ENCODE assay signal across 10 cellular contexts in genomic region chr3:161273589-161274218, GRCh38. TPM values are rescaled to one million over a fixed set of nuclear protein-coding genes. Genes with fewer than 3 reads are reported as not detected.
DNase-seq lines count a peak whose midpoint lies in the region; ATAC-seq and TF ChIP-seq lines count a peak whose summit lies in the region.
"Had no signal": no experiment of that assay in that cellular context is flagged by ENCODE, and none has a peak within 500 bp of the region (broad histone marks: within the 10 kb centered on the region; RNA-seq: fewer than 3 reads in every experiment).

No MANE protein-coding gene starts in this region.

- no peaks in the 10 kb centered on the region for H3K27me3 ChIP-seq in upper lobe of left lung

- CTCF ChIA-PET in activated naive CD4-positive, alpha-beta T cell treated with anti-CD3 and anti-CD28 coated beads, Interleukin-2, amount 10 ng/mL, durations not matched to agents 7 days and 5 days (lab: Charles Lee) = interaction anchor here (0.7 to 3.5 kb wide), 15 partner anchors 10 to 350 kb away, joined by 3 to 36 read pairs (median 5); partner anchors contain the start of gene NMD3

- H3K36me3 Mint-ChIP-seq in natural killer cell = peaks cover 25% of the 10 kb centered on the region
- H3K36me3 Mint-ChIP-seq in natural killer cell treated with Interleukin-12 subunit alpha and Interleukin-12 subunit beta and Interleukin-15 and Interleukin-18, amount 100 ng/mL, for 72 hours = peaks cover 23% of the 10 kb centered on the region
- H3K36me3 Mint-ChIP-seq in activated naive CD4-positive, alpha-beta T cell treated with anti-CD3 and anti-CD28 coated beads, Interleukin-2, amount 10 ng/mL, durations not matched to agents 7 days and 5 days = peaks cover 6% of the 10 kb centered on the region

- H3K27ac Mint-ChIP-seq in natural killer cell = no peak overlapping the region
- no peak overlapping the region for H3K27ac Mint-ChIP-seq in natural killer cell treated with Interleukin-12 subunit alpha and Interleukin-12 subunit beta and Interleukin-15 and Interleukin-18, amount 100 ng/mL, for 72 hours
- no peak overlapping the region for H3K27ac Mint-ChIP-seq in activated naive CD4-positive, alpha-beta T cell treated with anti-CD3 and anti-CD28 coated beads, Interleukin-2, amount 10 ng/mL, durations not matched to agents 7 days and 5 days
- H3K27ac Mint-ChIP-seq: dendritic cell treated with granulocyte-macrophage colony-stimulating factor and Interleukin-4, amounts not matched to agents 40 ng/mL and 50 ng/mL, for 4 days had no signal

- TF ChIP-seq CTCF in natural killer cell (IDR thresholded peaks at IDR 0.05) (peak; percentile 82), upper lobe of left lung (IDR thresholded peaks at IDR 0.05) (peak; percentile 26 to 62 (median 50))

- no peak overlapping the region for H3K27ac ChIP-seq in upper lobe of left lung

- H3K27me3 Mint-ChIP-seq in natural killer cell (ENCODE audit: low read depth in 2 of 2) = no peaks in the 10 kb centered on the region
- no peaks in the 10 kb centered on the region for H3K27me3 Mint-ChIP-seq in natural killer cell treated with Interleukin-12 subunit alpha and Interleukin-12 subunit beta and Interleukin-15 and Interleukin-18, amount 100 ng/mL, for 72 hours
- H3K27me3 Mint-ChIP-seq in activated naive CD4-positive, alpha-beta T cell treated with anti-CD3 and anti-CD28 coated beads, Interleukin-2, amount 10 ng/mL, durations not matched to agents 7 days and 5 days = no peaks in the 10 kb centered on the region
- H3K27me3 Mint-ChIP-seq: dendritic cell treated with granulocyte-macrophage colony-stimulating factor and Interleukin-4, amounts not matched to agents 40 ng/mL and 50 ng/mL, for 4 days had no signal

- H3K4me1 ChIP-seq in upper lobe of left lung = no peaks in the 10 kb centered on the region
- H3K4me1 ChIP-seq: HAP-1 had no signal

- TF ChIP-seq EP300 in upper lobe of left lung (IDR thresholded peaks at IDR 0.05) = no peak

- no peak for TF ChIP-seq POLR2A in upper lobe of left lung (IDR thresholded peaks at IDR 0.05)

- H3K36me3 ChIP-seq in upper lobe of left lung = no peaks in the 10 kb centered on the region
- H3K36me3 ChIP-seq: HAP-1 had no signal

- peaks cover 0 to 2% of the 10 kb centered on the region in 2 donors for H3K9me3 Mint-ChIP-seq in natural killer cell
- H3K9me3 Mint-ChIP-seq in natural killer cell treated with Interleukin-12 subunit alpha and Interleukin-12 subunit beta and Interleukin-15 and Interleukin-18, amount 100 ng/mL, for 72 hours = peaks cover 1% of the 10 kb centered on the region
- peaks cover 14% of the 10 kb centered on the region for H3K9me3 Mint-ChIP-seq in activated naive CD4-positive, alpha-beta T cell treated with anti-CD3 and anti-CD28 coated beads, Interleukin-2, amount 10 ng/mL, durations not matched to agents 7 days and 5 days

- no peak for ATAC-seq in natural killer cell
- no peak for ATAC-seq in natural killer cell treated with Interleukin-12 subunit alpha and Interleukin-12 subunit beta and Interleukin-15 and Interleukin-18, amount 100 ng/mL, for 72 hours
- ATAC-seq in upper lobe of left lung (ENCODE audit: low FRiP score in 2 of 2) = no peak
- no peak for ATAC-seq in GM19397 (IDR thresholded peaks at IDR 0.05; ENCODE audit: unreplicated experiment)
- ATAC-seq in HG02798 (IDR thresholded peaks at IDR 0.05; ENCODE audit: poor library complexity, unreplicated experiment) = no peak

- H3K4me1 Mint-ChIP-seq in natural killer cell = no peaks in the 10 kb centered on the region
- no peaks in the 10 kb centered on the region for H3K4me1 Mint-ChIP-seq in natural killer cell treated with Interleukin-12 subunit alpha and Interleukin-12 subunit beta and Interleukin-15 and Interleukin-18, amount 100 ng/mL, for 72 hours (ENCODE audit: low read depth in 2 of 2)
- no peaks in the 10 kb centered on the region for H3K4me1 Mint-ChIP-seq in activated naive CD4-positive, alpha-beta T cell treated with anti-CD3 and anti-CD28 coated beads, Interleukin-2, amount 10 ng/mL, durations not matched to agents 7 days and 5 days

- no peak overlapping the region for H3K4me3 Mint-ChIP-seq in natural killer cell
- H3K4me3 Mint-ChIP-seq in natural killer cell treated with Interleukin-12 subunit alpha and Interleukin-12 subunit beta and Interleukin-15 and Interleukin-18, amount 100 ng/mL, for 72 hours = no peak overlapping the region
- H3K4me3 Mint-ChIP-seq in activated naive CD4-positive, alpha-beta T cell treated with anti-CD3 and anti-CD28 coated beads, Interleukin-2, amount 10 ng/mL, durations not matched to agents 7 days and 5 days = no peak overlapping the region
- H3K4me3 Mint-ChIP-seq: dendritic cell treated with granulocyte-macrophage colony-stimulating factor and Interleukin-4, amounts not matched to agents 40 ng/mL and 50 ng/mL, for 4 days had no signal

- WGBS in upper lobe of left lung, 2 donors = 49 to 57% methylated on average over 3 of the region's 3 CpGs

- intact Hi-C loops in natural killer cell (cut with micrococcal nuclease) = loop anchor here (1.0 to 5.0 kb wide), 3 partner anchors 136 to 586 kb away; no protein-coding TSS in a partner anchor

- peaks cover 0 to 6% (median 0%) of the 10 kb centered on the region in 4 donors for H3K9me3 ChIP-seq in upper lobe of left lung
- H3K9me3 ChIP-seq: HAP-1 had no signal

- DNase-seq in natural killer cell = no peak
- no peak for DNase-seq in natural killer cell treated with Interleukin-12 subunit alpha and Interleukin-12 subunit beta and Interleukin-15 and Interleukin-18, amount 100 ng/mL, for 72 hours (ENCODE audit: low spot score)
- peak; percentile 5 for DNase-seq in NCI-H2029 treated with DMSO at 0.1 percent for 48 hours (lab: John Stamatoyannopoulos, UW)
- peak; percentile 44 for DNase-seq in activated naive CD4-positive, alpha-beta T cell treated with anti-CD3 and anti-CD28 coated beads, Interleukin-2, amount 10 ng/mL, durations not matched to agents 7 days and 5 days
- DNase-seq in inferior parietal cortex (ENCODE audit: extremely low spot score) = peak; percentile 78
- no peak for DNase-seq in upper lobe of left lung

- H3K4me3 ChIP-seq in upper lobe of left lung = no peak overlapping the region
- H3K4me3 ChIP-seq: HAP-1 had no signal

RNA-seq across cellular contexts. Expression of gene NMD3, which starts 52.6 kb away (rescaled TPM):
- total RNA-seq in natural killer cell (10 to 100 TPM; 40.7 to 51.1 (median 43.6) TPM), upper lobe of left lung (10 to 100 TPM; 16.2 to 46.1 (median 39.6) TPM)
- 10 to 100 TPM; 51.8 to 66.8 TPM for total RNA-seq in natural killer cell treated with Interleukin-12 subunit alpha and Interleukin-12 subunit beta and Interleukin-15 and Interleukin-18, amount 100 ng/mL, for 72 hours

Comparison
In these comparisons a context has a peak if more than half of its experiments do, and no peak if none do; other contexts are left out.
1. DNase-seq: peak in NCI-H2029 treated with DMSO at 0.1 percent for 48 hours (single experiment), activated naive CD4-positive, alpha-beta T cell treated with anti-CD3 and anti-CD28 coated beads, Interleukin-2, amount 10 ng/mL, durations not matched to agents 7 days and 5 days (single experiment) and inferior parietal cortex (single experiment); none in natural killer cell (single experiment), natural killer cell treated with Interleukin-12 subunit alpha and Interleukin-12 subunit beta and Interleukin-15 and Interleukin-18, amount 100 ng/mL, for 72 hours (single experiment) and upper lobe of left lung (0 of 2).